In genomic region chr5:155678371-155678770, GRCh38 we compare ENCODE assay signal across 25 cellular contexts.
"Had no signal": no experiment of that assay in that cellular context is flagged by ENCODE, and none has a peak within 500 bp of the region (broad histone marks: within the 10 kb centered on the region; RNA-seq: fewer than 3 reads in every experiment).

No MANE protein-coding gene starts in this region.

- H3K4me3 ChIP-seq: stomach, suprapubic skin, testis, thyroid gland, tibial artery, tibial nerve, transverse colon, upper lobe of left lung, upper lobe of right lung, uterus, vagina had no signal

- H3K36me3 ChIP-seq: stomach, suprapubic skin, thyroid gland, tibial artery, tibial nerve, transverse colon, upper lobe of left lung, upper lobe of right lung, uterus, vagina had no signal

- H3K4me1 ChIP-seq: stomach, suprapubic skin, testis, thyroid gland, tibial artery, tibial nerve, transverse colon, upper lobe of left lung, upper lobe of right lung, uterus, vagina had no signal

- H3K9me3 ChIP-seq: testis, thyroid gland, transverse colon, upper lobe of left lung, upper lobe of right lung, vagina had no signal

- H3K27ac ChIP-seq: stomach, suprapubic skin, testis, thyroid gland, tibial artery, tibial nerve, transverse colon, upper lobe of left lung, upper lobe of right lung, uterus, vagina had no signal

- H3K27me3 ChIP-seq: stomach, suprapubic skin, testis, thyroid gland, tibial artery, tibial nerve, transverse colon, upper lobe of left lung, upper lobe of right lung, uterus, vagina had no signal

- DNase-seq: stimulated activated CD4-positive, alpha-beta T cell treated with anti-CD3 and anti-CD28 coated beads, Interleukin-2, amount 100 ng/mL, for 48 hours; stimulated activated CD4-positive, alpha-beta T cell treated with anti-CD3 and anti-CD28 coated beads, Interleukin-4, amount 100 ng/mL, for 1 hour; stimulated activated CD4-positive, alpha-beta T cell treated with anti-CD3 and anti-CD28 coated beads, Interleukin-4, amount 100 ng/mL, for 24 hours; stimulated activated CD4-positive, alpha-beta T cell treated with anti-CD3 and anti-CD28 coated beads, Interleukin-4, amount 100 ng/mL, for 4 hours; stimulated activated CD8-positive, alpha-beta memory T cell treated with anti-CD3 and anti-CD28 coated beads, Interleukin-4, amount 100 ng/mL, for 48 hours; stimulated activated naive B cell treated with anti-CD40 and anti-IgM and Interleukin-4, amounts not matched to agents 10 μg/mL and 1 μg/mL and 100 μg/mL, for 72 hours; stimulated activated naive CD4-positive, alpha-beta T cell; stimulated activated naive CD4-positive, alpha-beta T cell treated with Interleukin-2 at 50 U/mL for 16 hours; stimulated activated naive CD8-positive, alpha-beta T cell treated with anti-CD3 and anti-CD28 coated beads, Interleukin-15, amount 100 ng/mL, for 72 hours; stimulated activated naive CD8-positive, alpha-beta T cell treated with anti-CD3 and anti-CD28 coated beads, Interleukin-15, Interleukin-2, amounts not matched to agents 100 U/mL and 50 U/mL, for 24 hours; stomach; substantia nigra; testis; thyroid gland; tibial artery; transverse colon; trophoblast cell; upper lobe of left lung; upper lobe of right lung; uterus had no signal

- ATAC-seq: stimulated activated effector memory CD8-positive, alpha-beta T cell treated with anti-CD3 and anti-CD28 coated beads, Interleukin-12 subunit alpha, Interleukin-12 subunit beta, amount 100 ng/mL, for 72 hours; stimulated activated memory B cell treated with anti-CD40 and anti-IgM and Interleukin-4, amounts not matched to agents 10 μg/mL and 1 μg/mL and 100 μg/mL, for 72 hours; stimulated activated naive B cell treated with anti-CD40 and anti-IgM and Interleukin-4, amounts not matched to agents 10 μg/mL and 1 μg/mL and 100 μg/mL, for 72 hours; stimulated activated naive CD8-positive, alpha-beta T cell treated with anti-CD3 and anti-CD28 coated beads, Interleukin-15, amount 100 ng/mL, for 72 hours; stimulated activated naive CD8-positive, alpha-beta T cell treated with anti-CD3 and anti-CD28 coated beads, Interleukin-15, Interleukin-2, amounts not matched to agents 100 U/mL and 50 U/mL, for 24 hours; upper lobe of right lung had no signal
